ENCODE assay signal across 8 cellular contexts in genomic region chr6:107488875-107489635, GRCh38. TPM values are rescaled to one million over a fixed set of nuclear protein-coding genes. Genes with fewer than 3 reads are reported as not detected.
DNase-seq lines count a peak whose midpoint lies in the region; ATAC-seq, FAIRE-seq and TF ChIP-seq lines count a peak whose summit lies in the region.

No MANE protein-coding gene starts in this region.

- DNase-seq in DMS79 (lab: John Stamatoyannopoulos, UW) (peak; percentile 22), HTR-8/SVneo (ENCODE audit: insufficient read length, low spot score) (peak; percentile 41), ecto neural progenitor cell (ENCODE audit: low spot score) (peak; percentile 81), lower lobe of right lung (peak; percentile 48), middle frontal gyrus (ENCODE audit: extremely low spot score, low spot score) (no peak)
- no peak for DNase-seq in T-helper 2 cell treated with Interferon-gamma antibody and Interleukin-4, amounts not matched to agents 5 μg/mL and 100 μg/mL, for 36 hours (ENCODE audit: low spot score)
- DNase-seq in stimulated activated naive B cell treated with anti-CD40 and anti-IgM and Interleukin-4, amounts not matched to agents 10 μg/mL and 1 μg/mL and 100 μg/mL, for 72 hours = peak; percentile 9

- H3K36me3 Mint-ChIP-seq in T-helper 2 cell treated with Interferon-gamma antibody and Interleukin-4, amounts not matched to agents 5 μg/mL and 100 μg/mL, for 36 hours (ENCODE audit: low read depth) = no peaks in the 10 kb centered on the region
- peaks cover 0 to 2% of the 10 kb centered on the region in 2 donors for H3K36me3 Mint-ChIP-seq in stimulated activated naive B cell treated with anti-CD40 and anti-IgM and Interleukin-4, amounts not matched to agents 10 μg/mL and 1 μg/mL and 100 μg/mL, for 72 hours

- no peaks in the 10 kb centered on the region for H3K9me3 ChIP-seq in lower lobe of right lung

- H3K27me3 ChIP-seq in lower lobe of right lung (ENCODE audit: low read depth) = peaks cover 30% of the 10 kb centered on the region

- H3K4me3 ChIP-seq in lower lobe of right lung = peak overlapping the region; percentile 74

- no peaks in the 10 kb centered on the region for H3K36me3 ChIP-seq in lower lobe of right lung

- FAIRE-seq in HTR-8/SVneo (lab: Jason Lieb, UNC) = no peak

- peaks cover 51% of the 10 kb centered on the region for H3K27me3 Mint-ChIP-seq in T-helper 2 cell treated with Interferon-gamma antibody and Interleukin-4, amounts not matched to agents 5 μg/mL and 100 μg/mL, for 36 hours (ENCODE audit: low read depth)
- H3K27me3 Mint-ChIP-seq in stimulated activated naive B cell treated with anti-CD40 and anti-IgM and Interleukin-4, amounts not matched to agents 10 μg/mL and 1 μg/mL and 100 μg/mL, for 72 hours = peaks cover 15 to 24% of the 10 kb centered on the region in 2 donors

- H3K4me3 Mint-ChIP-seq in T-helper 2 cell treated with Interferon-gamma antibody and Interleukin-4, amounts not matched to agents 5 μg/mL and 100 μg/mL, for 36 hours = peak overlapping the region; percentile 92
- peak overlapping the region; percentile 87 to 90 for H3K4me3 Mint-ChIP-seq in stimulated activated naive B cell treated with anti-CD40 and anti-IgM and Interleukin-4, amounts not matched to agents 10 μg/mL and 1 μg/mL and 100 μg/mL, for 72 hours

- H3K27ac Mint-ChIP-seq in T-helper 2 cell treated with Interferon-gamma antibody and Interleukin-4, amounts not matched to agents 5 μg/mL and 100 μg/mL, for 36 hours = no peak overlapping the region
- H3K27ac Mint-ChIP-seq in stimulated activated naive B cell treated with anti-CD40 and anti-IgM and Interleukin-4, amounts not matched to agents 10 μg/mL and 1 μg/mL and 100 μg/mL, for 72 hours = peak overlapping the region; percentile 52

- H3K4me1 ChIP-seq in lower lobe of right lung = peaks cover 42% of the 10 kb centered on the region

- TF ChIP-seq CTCF in lower lobe of right lung (IDR thresholded peaks at IDR 0.05) = no peak

- ATAC-seq in lower lobe of right lung = peak; percentile 47 to 55
- peak; percentile 39 to 44 for ATAC-seq in stimulated activated naive B cell treated with anti-CD40 and anti-IgM and Interleukin-4, amounts not matched to agents 10 μg/mL and 1 μg/mL and 100 μg/mL, for 72 hours (replicated peaks)
- ATAC-seq in GM18858 (IDR thresholded peaks at IDR 0.05; ENCODE audit: unreplicated experiment) = no peak

- peak overlapping the region; percentile 26 for H3K27ac ChIP-seq in lower lobe of right lung

- intact Hi-C loops in lower lobe of right lung (cut with DNase I) = no loop called here

- no peaks in the 10 kb centered on the region for H3K9me3 Mint-ChIP-seq in T-helper 2 cell treated with Interferon-gamma antibody and Interleukin-4, amounts not matched to agents 5 μg/mL and 100 μg/mL, for 36 hours
- no peaks in the 10 kb centered on the region for H3K9me3 Mint-ChIP-seq in stimulated activated naive B cell treated with anti-CD40 and anti-IgM and Interleukin-4, amounts not matched to agents 10 μg/mL and 1 μg/mL and 100 μg/mL, for 72 hours

- peaks cover 7% of the 10 kb centered on the region for H3K4me1 Mint-ChIP-seq in T-helper 2 cell treated with Interferon-gamma antibody and Interleukin-4, amounts not matched to agents 5 μg/mL and 100 μg/mL, for 36 hours (ENCODE audit: low read depth)
- peaks cover 9 to 28% of the 10 kb centered on the region in 2 donors for H3K4me1 Mint-ChIP-seq in stimulated activated naive B cell treated with anti-CD40 and anti-IgM and Interleukin-4, amounts not matched to agents 10 μg/mL and 1 μg/mL and 100 μg/mL, for 72 hours

RNA-seq across cellular contexts. Expression of gene SOBP, which starts 0.9 kb away (rescaled TPM):
- 6.9 TPM for total RNA-seq in lower lobe of right lung

RNA-seq across cellular contexts. Expression of gene PDSS2, which starts 29.7 kb away (rescaled TPM):
- total RNA-seq in lower lobe of right lung = 14.9 TPM

Comparison
In these comparisons a context has a peak if more than half of its experiments do, and no peak if none do; other contexts are left out.
1. DNase-seq: peak in DMS79 (single experiment), HTR-8/SVneo (single experiment), ecto neural progenitor cell (single experiment), lower lobe of right lung (single experiment) and stimulated activated naive B cell treated with anti-CD40 and anti-IgM and Interleukin-4, amounts not matched to agents 10 μg/mL and 1 μg/mL and 100 μg/mL, for 72 hours (single experiment); none in T-helper 2 cell treated with Interferon-gamma antibody and Interleukin-4, amounts not matched to agents 5 μg/mL and 100 μg/mL, for 36 hours (single experiment) and middle frontal gyrus (single experiment).